In the genomic region with DNA sequence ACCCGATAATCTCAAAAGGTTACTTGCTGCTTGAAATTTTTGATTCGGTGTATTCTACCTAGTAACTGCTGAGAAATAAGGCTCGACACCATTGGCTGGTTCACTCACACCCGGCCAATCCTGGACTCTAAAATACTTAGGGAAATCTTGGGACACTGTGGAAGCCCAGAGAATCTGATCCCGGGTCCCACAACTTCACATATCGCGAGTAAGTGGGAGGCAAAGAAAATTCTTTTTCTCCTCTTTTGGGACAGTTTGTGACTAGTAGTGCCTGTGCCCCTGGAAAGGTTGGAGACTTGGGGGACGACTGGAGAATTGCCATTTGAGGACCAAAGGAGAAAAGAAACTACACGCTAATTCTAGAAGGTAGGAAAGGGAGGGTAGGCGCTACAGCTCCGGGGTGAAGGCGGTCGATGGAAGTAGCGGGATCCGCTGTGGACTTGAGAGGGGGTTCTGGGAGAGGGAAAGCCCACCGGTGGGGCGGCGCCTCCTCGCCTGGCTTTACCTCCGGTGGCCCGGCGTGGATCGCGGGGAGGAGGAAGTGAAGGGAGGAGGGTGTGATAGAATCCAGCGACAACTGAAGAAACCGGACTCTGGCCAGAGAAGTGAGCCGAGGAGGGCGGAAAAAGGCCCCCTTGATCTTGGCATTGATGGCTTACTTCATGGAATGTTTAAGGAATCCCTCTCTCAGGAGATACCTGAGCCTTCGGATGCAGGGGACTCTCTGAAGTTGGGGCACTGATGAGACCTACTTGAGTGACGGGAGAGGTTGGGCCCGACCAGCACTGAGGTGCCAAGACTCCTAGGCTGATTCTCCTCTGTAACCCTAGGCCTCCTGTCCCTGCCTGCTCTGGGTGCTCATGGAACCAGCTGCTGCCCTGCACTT, we compare ENCODE assay signal across 1 cellular context.
A peak's percentile ranks its signal among the peaks of the same experiment; 100 is the strongest.
TF ChIP-seq lines count a peak whose summit lies in the region.

No MANE protein-coding gene starts in this region.

TF ChIP-seq in HepG2, 621 proteins besides CTCF, POLR2A, EP300 and RAD21 (continued from another document and continues in another):
- TF ChIP-seq, protein P1, sequence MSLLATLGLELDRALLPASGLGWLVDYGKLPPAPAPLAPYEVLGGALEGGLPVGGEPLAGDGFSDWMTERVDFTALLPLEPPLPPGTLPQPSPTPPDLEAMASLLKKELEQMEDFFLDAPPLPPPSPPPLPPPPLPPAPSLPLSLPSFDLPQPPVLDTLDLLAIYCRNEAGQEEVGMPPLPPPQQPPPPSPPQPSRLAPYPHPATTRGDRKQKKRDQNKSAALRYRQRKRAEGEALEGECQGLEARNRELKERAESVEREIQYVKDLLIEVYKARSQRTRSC (CRISPR knock-in tag; IDR thresholded peaks at IDR 0.05; ENCODE audit: low read depth) = no peak
- peak; percentile 35; the same call in 1 of the 2 replicates for TF ChIP-seq TBX2 (CRISPR knock-in tag; IDR thresholded peaks at IDR 0.05; ENCODE audit: borderline replicate concordance)
- TF ChIP-seq YEATS4 (CRISPR knock-in tag; IDR thresholded peaks at IDR 0.05; ENCODE audit: borderline replicate concordance) = peak; percentile 64
- peak; percentile 70; the same call in 1 of the 2 replicates for TF ChIP-seq ZNF225 (CRISPR knock-in tag; IDR thresholded peaks at IDR 0.05)
- TF ChIP-seq PHF21A (CRISPR knock-in tag; IDR thresholded peaks at IDR 0.05) = peak; percentile 37; the same call in 1 of the 2 replicates
- TF ChIP-seq ZSCAN29 (CRISPR knock-in tag; conservative IDR thresholded peaks at IDR 0.05) = peak; percentile 43; the same call in 1 of the 2 replicates
- TF ChIP-seq NCOA1 (CRISPR knock-in tag; IDR thresholded peaks at IDR 0.05) = no peak
- peak; percentile 71; the same call in 1 of the 2 replicates for TF ChIP-seq ZNF501 (CRISPR knock-in tag; IDR thresholded peaks at IDR 0.05)
- TF ChIP-seq POLR2G (IDR thresholded peaks at IDR 0.05; ENCODE audit: low read depth, low read length) = peak; percentile 71; the same call in 1 of the 2 replicates
- TF ChIP-seq, protein P2, sequence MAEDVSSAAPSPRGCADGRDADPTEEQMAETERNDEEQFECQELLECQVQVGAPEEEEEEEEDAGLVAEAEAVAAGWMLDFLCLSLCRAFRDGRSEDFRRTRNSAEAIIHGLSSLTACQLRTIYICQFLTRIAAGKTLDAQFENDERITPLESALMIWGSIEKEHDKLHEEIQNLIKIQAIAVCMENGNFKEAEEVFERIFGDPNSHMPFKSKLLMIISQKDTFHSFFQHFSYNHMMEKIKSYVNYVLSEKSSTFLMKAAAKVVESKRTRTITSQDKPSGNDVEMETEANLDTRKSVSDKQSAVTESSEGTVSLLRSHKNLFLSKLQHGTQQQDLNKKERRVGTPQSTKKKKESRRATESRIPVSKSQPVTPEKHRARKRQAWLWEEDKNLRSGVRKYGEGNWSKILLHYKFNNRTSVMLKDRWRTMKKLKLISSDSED (CRISPR knock-in tag; IDR thresholded peaks at IDR 0.05) = no peak
- TF ChIP-seq ISL2 (CRISPR knock-in tag; IDR thresholded peaks at IDR 0.05) = no peak; the same call in 1 of the 2 replicates
- TF ChIP-seq ZNF598 (CRISPR knock-in tag; IDR thresholded peaks at IDR 0.05; ENCODE audit: borderline replicate concordance) = peak; percentile 62
- TF ChIP-seq MLLT10 (CRISPR knock-in tag; IDR thresholded peaks at IDR 0.05) = no peak
- no peak for TF ChIP-seq ZNF644 (CRISPR knock-in tag; IDR thresholded peaks at IDR 0.05; ENCODE audit: low read depth)
- TF ChIP-seq, protein P3, sequence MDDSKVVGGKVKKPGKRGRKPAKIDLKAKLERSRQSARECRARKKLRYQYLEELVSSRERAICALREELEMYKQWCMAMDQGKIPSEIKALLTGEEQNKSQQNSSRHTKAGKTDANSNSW (CRISPR knock-in tag; IDR thresholded peaks at IDR 0.05; ENCODE audit: borderline replicate concordance) = no peak
- TF ChIP-seq, protein P4, sequence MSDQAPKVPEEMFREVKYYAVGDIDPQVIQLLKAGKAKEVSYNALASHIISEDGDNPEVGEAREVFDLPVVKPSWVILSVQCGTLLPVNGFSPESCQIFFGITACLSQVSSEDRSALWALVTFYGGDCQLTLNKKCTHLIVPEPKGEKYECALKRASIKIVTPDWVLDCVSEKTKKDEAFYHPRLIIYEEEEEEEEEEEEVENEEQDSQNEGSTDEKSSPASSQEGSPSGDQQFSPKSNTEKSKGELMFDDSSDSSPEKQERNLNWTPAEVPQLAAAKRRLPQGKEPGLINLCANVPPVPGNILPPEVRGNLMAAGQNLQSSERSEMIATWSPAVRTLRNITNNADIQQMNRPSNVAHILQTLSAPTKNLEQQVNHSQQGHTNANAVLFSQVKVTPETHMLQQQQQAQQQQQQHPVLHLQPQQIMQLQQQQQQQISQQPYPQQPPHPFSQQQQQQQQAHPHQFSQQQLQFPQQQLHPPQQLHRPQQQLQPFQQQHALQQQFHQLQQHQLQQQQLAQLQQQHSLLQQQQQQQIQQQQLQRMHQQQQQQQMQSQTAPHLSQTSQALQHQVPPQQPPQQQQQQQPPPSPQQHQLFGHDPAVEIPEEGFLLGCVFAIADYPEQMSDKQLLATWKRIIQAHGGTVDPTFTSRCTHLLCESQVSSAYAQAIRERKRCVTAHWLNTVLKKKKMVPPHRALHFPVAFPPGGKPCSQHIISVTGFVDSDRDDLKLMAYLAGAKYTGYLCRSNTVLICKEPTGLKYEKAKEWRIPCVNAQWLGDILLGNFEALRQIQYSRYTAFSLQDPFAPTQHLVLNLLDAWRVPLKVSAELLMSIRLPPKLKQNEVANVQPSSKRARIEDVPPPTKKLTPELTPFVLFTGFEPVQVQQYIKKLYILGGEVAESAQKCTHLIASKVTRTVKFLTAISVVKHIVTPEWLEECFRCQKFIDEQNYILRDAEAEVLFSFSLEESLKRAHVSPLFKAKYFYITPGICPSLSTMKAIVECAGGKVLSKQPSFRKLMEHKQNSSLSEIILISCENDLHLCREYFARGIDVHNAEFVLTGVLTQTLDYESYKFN (CRISPR knock-in tag; conservative IDR thresholded peaks at IDR 0.05) = 0 out of 2 replicates have a peak, but pooled peaks have one; percentile 33
- TF ChIP-seq ZKSCAN1 (IDR thresholded peaks at IDR 0.05; ENCODE audit: low read length) = no peak
- TF ChIP-seq, protein P5, sequence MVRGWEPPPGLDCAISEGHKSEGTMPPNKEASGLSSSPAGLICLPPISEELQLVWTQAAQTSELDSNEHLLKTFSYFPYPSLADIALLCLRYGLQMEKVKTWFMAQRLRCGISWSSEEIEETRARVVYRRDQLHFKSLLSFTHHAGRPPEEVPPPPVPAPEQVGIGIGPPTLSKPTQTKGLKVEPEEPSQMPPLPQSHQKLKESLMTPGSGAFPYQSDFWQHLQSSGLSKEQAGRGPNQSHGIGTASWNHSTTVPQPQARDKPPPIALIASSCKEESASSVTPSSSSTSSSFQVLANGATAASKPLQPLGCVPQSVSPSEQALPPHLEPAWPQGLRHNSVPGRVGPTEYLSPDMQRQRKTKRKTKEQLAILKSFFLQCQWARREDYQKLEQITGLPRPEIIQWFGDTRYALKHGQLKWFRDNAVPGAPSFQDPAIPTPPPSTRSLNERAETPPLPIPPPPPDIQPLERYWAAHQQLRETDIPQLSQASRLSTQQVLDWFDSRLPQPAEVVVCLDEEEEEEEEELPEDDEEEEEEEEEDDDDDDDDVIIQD (CRISPR knock-in tag; IDR thresholded peaks at IDR 0.05; ENCODE audit: low read depth) = peak; percentile 38; the same call in 1 of the 2 replicates
- peak; percentile 35; the same call in 1 of the 2 replicates for TF ChIP-seq ZFP90 (CRISPR knock-in tag; IDR thresholded peaks at IDR 0.05; ENCODE audit: borderline replicate concordance)
- TF ChIP-seq FOXM1 (CRISPR knock-in tag; IDR thresholded peaks at IDR 0.05) = no peak
- TF ChIP-seq, protein P6, sequence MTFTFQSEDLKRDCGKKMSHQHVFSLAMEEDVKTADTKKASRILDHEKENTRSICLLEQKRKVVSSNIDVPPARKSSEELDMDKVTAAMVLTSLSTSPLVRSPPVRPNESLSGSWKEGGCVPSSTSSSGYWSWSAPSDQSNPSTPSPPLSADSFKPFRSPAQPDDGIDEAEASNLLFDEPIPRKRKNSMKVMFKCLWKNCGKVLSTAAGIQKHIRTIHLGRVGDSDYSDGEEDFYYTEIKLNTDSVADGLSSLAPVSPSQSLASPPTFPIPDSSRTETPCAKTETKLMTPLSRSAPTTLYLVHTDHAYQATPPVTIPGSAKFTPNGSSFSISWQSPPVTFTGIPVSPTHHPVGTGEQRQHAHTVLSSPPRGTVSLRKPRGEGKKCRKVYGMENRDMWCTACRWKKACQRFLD (CRISPR knock-in tag; IDR thresholded peaks at IDR 0.05; ENCODE audit: borderline replicate concordance) = no peak
- TF ChIP-seq HMG20B (CRISPR knock-in tag; conservative IDR thresholded peaks at IDR 0.05) = no peak
- no peak for TF ChIP-seq HMG20A (CRISPR knock-in tag; IDR thresholded peaks at IDR 0.05; ENCODE audit: borderline replicate concordance)
- TF ChIP-seq, protein P7, sequence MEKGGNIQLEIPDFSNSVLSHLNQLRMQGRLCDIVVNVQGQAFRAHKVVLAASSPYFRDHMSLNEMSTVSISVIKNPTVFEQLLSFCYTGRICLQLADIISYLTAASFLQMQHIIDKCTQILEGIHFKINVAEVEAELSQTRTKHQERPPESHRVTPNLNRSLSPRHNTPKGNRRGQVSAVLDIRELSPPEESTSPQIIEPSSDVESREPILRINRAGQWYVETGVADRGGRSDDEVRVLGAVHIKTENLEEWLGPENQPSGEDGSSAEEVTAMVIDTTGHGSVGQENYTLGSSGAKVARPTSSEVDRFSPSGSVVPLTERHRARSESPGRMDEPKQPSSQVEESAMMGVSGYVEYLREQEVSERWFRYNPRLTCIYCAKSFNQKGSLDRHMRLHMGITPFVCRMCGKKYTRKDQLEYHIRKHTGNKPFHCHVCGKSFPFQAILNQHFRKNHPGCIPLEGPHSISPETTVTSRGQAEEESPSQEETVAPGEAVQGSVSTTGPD (CRISPR knock-in tag; IDR thresholded peaks at IDR 0.05) = no peak
- TF ChIP-seq, protein P8, sequence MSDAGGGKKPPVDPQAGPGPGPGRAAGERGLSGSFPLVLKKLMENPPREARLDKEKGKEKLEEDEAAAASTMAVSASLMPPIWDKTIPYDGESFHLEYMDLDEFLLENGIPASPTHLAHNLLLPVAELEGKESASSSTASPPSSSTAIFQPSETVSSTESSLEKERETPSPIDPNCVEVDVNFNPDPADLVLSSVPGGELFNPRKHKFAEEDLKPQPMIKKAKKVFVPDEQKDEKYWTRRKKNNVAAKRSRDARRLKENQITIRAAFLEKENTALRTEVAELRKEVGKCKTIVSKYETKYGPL (CRISPR knock-in tag; IDR thresholded peaks at IDR 0.05) = no peak
- TF ChIP-seq REL (CRISPR knock-in tag; conservative IDR thresholded peaks at IDR 0.05) = no peak
- TF ChIP-seq, protein P9, sequence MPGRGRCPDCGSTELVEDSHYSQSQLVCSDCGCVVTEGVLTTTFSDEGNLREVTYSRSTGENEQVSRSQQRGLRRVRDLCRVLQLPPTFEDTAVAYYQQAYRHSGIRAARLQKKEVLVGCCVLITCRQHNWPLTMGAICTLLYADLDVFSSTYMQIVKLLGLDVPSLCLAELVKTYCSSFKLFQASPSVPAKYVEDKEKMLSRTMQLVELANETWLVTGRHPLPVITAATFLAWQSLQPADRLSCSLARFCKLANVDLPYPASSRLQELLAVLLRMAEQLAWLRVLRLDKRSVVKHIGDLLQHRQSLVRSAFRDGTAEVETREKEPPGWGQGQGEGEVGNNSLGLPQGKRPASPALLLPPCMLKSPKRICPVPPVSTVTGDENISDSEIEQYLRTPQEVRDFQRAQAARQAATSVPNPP (CRISPR knock-in tag; IDR thresholded peaks at IDR 0.05) = no peak
- peak; percentile 100 for TF ChIP-seq RFXAP (CRISPR knock-in tag; IDR thresholded peaks at IDR 0.05; ENCODE audit: borderline replicate concordance)
- peak; percentile 24; the same call in 1 of the 2 replicates for TF ChIP-seq ZNF333 (CRISPR knock-in tag; IDR thresholded peaks at IDR 0.05; ENCODE audit: borderline replicate concordance)
- TF ChIP-seq, protein P10, sequence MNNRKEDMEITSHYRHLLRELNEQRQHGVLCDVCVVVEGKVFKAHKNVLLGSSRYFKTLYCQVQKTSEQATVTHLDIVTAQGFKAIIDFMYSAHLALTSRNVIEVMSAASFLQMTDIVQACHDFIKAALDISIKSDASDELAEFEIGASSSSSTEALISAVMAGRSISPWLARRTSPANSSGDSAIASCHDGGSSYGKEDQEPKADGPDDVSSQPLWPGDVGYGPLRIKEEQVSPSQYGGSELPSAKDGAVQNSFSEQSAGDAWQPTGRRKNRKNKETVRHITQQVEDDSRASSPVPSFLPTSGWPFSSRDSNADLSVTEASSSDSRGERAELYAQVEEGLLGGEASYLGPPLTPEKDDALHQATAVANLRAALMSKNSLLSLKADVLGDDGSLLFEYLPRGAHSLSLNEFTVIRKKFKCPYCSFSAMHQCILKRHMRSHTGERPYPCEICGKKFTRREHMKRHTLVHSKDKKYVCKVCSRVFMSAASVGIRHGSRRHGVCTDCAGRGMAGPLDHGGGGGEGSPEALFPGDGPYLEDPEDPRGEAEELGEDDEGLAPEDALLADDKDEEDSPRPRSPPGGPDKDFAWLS (CRISPR knock-in tag; IDR thresholded peaks at IDR 0.05; ENCODE audit: borderline replicate concordance) = no peak
- TF ChIP-seq, protein P11, sequence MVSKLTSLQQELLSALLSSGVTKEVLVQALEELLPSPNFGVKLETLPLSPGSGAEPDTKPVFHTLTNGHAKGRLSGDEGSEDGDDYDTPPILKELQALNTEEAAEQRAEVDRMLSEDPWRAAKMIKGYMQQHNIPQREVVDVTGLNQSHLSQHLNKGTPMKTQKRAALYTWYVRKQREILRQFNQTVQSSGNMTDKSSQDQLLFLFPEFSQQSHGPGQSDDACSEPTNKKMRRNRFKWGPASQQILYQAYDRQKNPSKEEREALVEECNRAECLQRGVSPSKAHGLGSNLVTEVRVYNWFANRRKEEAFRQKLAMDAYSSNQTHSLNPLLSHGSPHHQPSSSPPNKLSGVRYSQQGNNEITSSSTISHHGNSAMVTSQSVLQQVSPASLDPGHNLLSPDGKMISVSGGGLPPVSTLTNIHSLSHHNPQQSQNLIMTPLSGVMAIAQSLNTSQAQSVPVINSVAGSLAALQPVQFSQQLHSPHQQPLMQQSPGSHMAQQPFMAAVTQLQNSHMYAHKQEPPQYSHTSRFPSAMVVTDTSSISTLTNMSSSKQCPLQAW (CRISPR knock-in tag; IDR thresholded peaks at IDR 0.05) = peak; percentile 21; the same call in 1 of the 2 replicates
- TF ChIP-seq TARDBP (CRISPR knock-in tag; IDR thresholded peaks at IDR 0.05) = no peak
- TF ChIP-seq, protein P12, sequence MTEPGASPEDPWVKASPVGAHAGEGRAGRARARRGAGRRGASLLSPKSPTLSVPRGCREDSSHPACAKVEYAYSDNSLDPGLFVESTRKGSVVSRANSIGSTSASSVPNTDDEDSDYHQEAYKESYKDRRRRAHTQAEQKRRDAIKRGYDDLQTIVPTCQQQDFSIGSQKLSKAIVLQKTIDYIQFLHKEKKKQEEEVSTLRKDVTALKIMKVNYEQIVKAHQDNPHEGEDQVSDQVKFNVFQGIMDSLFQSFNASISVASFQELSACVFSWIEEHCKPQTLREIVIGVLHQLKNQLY (CRISPR knock-in tag; IDR thresholded peaks at IDR 0.05) = no peak
- TF ChIP-seq SATB2 (CRISPR knock-in tag; IDR thresholded peaks at IDR 0.05) = no peak
- TF ChIP-seq ZNF550 (CRISPR knock-in tag; IDR thresholded peaks at IDR 0.05; ENCODE audit: borderline replicate concordance) = 0 out of 2 replicates have a peak, but pooled peaks have one; percentile 86
- TF ChIP-seq, protein P13, sequence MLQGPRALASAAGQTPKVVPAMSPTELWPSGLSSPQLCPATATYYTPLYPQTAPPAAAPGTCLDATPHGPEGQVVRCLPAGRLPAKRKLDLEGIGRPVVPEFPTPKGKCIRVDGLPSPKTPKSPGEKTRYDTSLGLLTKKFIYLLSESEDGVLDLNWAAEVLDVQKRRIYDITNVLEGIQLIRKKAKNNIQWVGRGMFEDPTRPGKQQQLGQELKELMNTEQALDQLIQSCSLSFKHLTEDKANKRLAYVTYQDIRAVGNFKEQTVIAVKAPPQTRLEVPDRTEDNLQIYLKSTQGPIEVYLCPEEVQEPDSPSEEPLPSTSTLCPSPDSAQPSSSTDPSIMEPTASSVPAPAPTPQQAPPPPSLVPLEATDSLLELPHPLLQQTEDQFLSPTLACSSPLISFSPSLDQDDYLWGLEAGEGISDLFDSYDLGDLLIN (CRISPR knock-in tag; IDR thresholded peaks at IDR 0.05; ENCODE audit: borderline replicate concordance) = 0 out of 2 replicates have a peak, but pooled peaks have one; percentile 33
- 0 out of 2 replicates have a peak, but pooled peaks have one; percentile 80 for TF ChIP-seq ZNF567 (CRISPR knock-in tag; IDR thresholded peaks at IDR 0.05; ENCODE audit: borderline replicate concordance)
